33 cellular contexts compared by ENCODE assay signal in the genomic region with DNA sequence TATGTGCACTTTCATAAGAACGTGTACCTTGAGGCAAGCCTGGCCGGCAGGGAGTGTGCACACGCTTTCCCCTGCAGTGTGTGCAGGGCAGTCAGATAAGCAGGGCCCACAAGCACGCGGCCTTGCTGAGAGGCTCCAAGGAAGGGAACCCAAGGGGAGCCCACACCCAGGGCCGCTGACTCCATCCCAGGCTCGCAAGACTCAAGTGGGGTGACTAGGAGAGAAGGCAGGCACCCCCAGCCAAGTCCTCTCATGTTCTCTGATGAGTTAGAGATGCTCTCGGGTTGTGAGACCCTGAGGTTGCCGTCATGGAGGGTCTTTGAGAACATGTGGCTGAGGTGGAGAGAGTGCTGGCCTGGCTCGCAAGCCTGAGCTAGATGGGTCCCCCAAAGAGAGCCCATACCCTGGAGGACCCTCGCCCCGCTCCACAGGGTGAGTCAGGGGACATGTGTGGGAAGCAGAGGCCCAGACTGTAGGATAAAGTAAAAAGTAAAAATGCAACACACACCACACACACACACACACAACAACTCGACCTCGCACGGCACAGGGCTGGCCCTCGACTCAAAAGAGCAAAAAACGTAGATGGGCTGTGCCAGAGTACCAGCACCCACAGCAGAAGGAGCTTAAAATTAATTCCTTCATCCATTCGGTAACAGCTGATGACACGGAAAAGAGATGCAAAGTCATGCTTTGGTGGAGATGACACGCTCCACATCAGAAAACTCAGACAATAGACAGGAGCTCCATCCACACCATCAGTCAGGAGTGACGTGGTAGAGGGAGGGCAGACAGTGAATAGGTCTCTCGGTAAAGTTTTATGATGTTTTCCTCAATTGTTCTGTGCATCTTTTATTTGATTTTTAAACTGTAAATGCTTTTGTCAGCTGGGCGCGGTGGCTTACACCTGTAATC. TPM values are rescaled to one million over a fixed set of nuclear protein-coding genes. Genes with fewer than 3 reads are reported as not detected.
A peak's percentile ranks its signal among the peaks of the same experiment; 100 is the strongest.
DNase-seq lines count a peak whose midpoint lies in the region; ATAC-seq and TF ChIP-seq lines count a peak whose summit lies in the region.
"Had no signal": no experiment of that assay in that cellular context is flagged by ENCODE, and none has a peak within 500 bp of the region (broad histone marks: within the 10 kb centered on the region; RNA-seq: fewer than 3 reads in every experiment).

No MANE protein-coding gene starts in this region.

- POLR2A ChIA-PET in activated CD8-positive, alpha-beta T cell treated with anti-CD3 and anti-CD28 coated beads for 36 hours (lab: Charles Lee): interaction anchor here (0.7 kb wide), 1 partner anchor 310 kb away, joined by 4 read pairs; no protein-coding TSS in a partner anchor

- intact Hi-C loops in spleen (cut with DNase I; ENCODE audit: low total_unique reads): no loop called here
- intact Hi-C loops in activated CD8-positive, alpha-beta T cell treated with anti-CD3 and anti-CD28 coated beads for 36 hours (cut with micrococcal nuclease): no loop called here

- peaks cover 6% of the 10 kb centered on the region for H3K36me3 Mint-ChIP-seq in mesothelial cell of epicardium
- H3K36me3 Mint-ChIP-seq in activated CD8-positive, alpha-beta T cell treated with anti-CD3 and anti-CD28 coated beads for 36 hours (ENCODE audit: low read depth): no peaks in the 10 kb centered on the region
- H3K36me3 Mint-ChIP-seq: activated naive CD4-positive, alpha-beta T cell treated with anti-CD3 and anti-CD28 coated beads, Interleukin-2, amount 50 U/mL, for 24 hours had no signal

- WGBS in spleen, 5 donors: 82 to 86% (median 84%) methylated on average over 23 to 24 of the region's 24 CpGs

- H3K27ac ChIP-seq in spleen: no peak overlapping the region
- H3K27ac ChIP-seq: KMS-11, left lung, PC-9, thoracic aorta, uterus had no signal

- peaks cover 20% of the 10 kb centered on the region for H3K9me3 Mint-ChIP-seq in mesothelial cell of epicardium
- H3K9me3 Mint-ChIP-seq in activated CD8-positive, alpha-beta T cell treated with anti-CD3 and anti-CD28 coated beads for 36 hours: no peaks in the 10 kb centered on the region
- H3K9me3 Mint-ChIP-seq: activated naive CD4-positive, alpha-beta T cell treated with anti-CD3 and anti-CD28 coated beads, Interleukin-2, amount 50 U/mL, for 24 hours; activated T-helper 17 cell treated with anti-CD3 and anti-CD28 coated beads, Interleukin-2, amount 50 U/mL, for 72 hours; stimulated activated naive CD8-positive, alpha-beta T cell treated with anti-CD3 and anti-CD28 coated beads, Interleukin-15, amount 100 ng/mL, for 72 hours had no signal

- TF ChIP-seq CTCF in mesothelial cell of epicardium (IDR thresholded peaks at IDR 0.05; ENCODE audit: unreplicated experiment) (no peak), spleen (IDR thresholded peaks at IDR 0.05 in 8 of 11, conservative IDR thresholded peaks at IDR 0.05 in 3 of 11) (no peak)
- TF ChIP-seq CTCF in activated CD8-positive, alpha-beta T cell treated with anti-CD3 and anti-CD28 coated beads for 36 hours (IDR thresholded peaks at IDR 0.05): no peak

- H3K9me3 ChIP-seq in spleen: no peaks in the 10 kb centered on the region
- H3K9me3 ChIP-seq: thoracic aorta, uterus had no signal

- no peak for TF ChIP-seq POLR2A in spleen (IDR thresholded peaks at IDR 0.05)

- no peak overlapping the region for H3K4me3 Mint-ChIP-seq in mesothelial cell of epicardium
- H3K4me3 Mint-ChIP-seq in activated CD8-positive, alpha-beta T cell treated with anti-CD3 and anti-CD28 coated beads for 36 hours: no peak overlapping the region
- H3K4me3 Mint-ChIP-seq: activated naive CD4-positive, alpha-beta T cell treated with anti-CD3 and anti-CD28 coated beads, Interleukin-2, amount 50 U/mL, for 24 hours; activated T-helper 17 cell treated with anti-CD3 and anti-CD28 coated beads, Interleukin-2, amount 50 U/mL, for 72 hours; B cell; H9; memory B cell; stimulated activated naive CD8-positive, alpha-beta T cell treated with anti-CD3 and anti-CD28 coated beads, Interleukin-15, amount 100 ng/mL, for 72 hours had no signal

- H3K27me3 ChIP-seq in spleen (replicated peaks in 1 of 7): peaks cover 0 to 86% (median 13%) of the 10 kb centered on the region in 7 donors
- H3K27me3 ChIP-seq: MG63 had no signal

- peak overlapping the region; percentile 70 for H3K27ac Mint-ChIP-seq in mesothelial cell of epicardium
- no peak overlapping the region for H3K27ac Mint-ChIP-seq in activated CD8-positive, alpha-beta T cell treated with anti-CD3 and anti-CD28 coated beads for 36 hours
- H3K27ac Mint-ChIP-seq: activated naive CD4-positive, alpha-beta T cell treated with anti-CD3 and anti-CD28 coated beads, Interleukin-2, amount 50 U/mL, for 24 hours; activated T-helper 17 cell treated with anti-CD3 and anti-CD28 coated beads, Interleukin-2, amount 50 U/mL, for 72 hours; H9; memory B cell; stimulated activated naive CD8-positive, alpha-beta T cell treated with anti-CD3 and anti-CD28 coated beads, Interleukin-15, amount 100 ng/mL, for 72 hours had no signal

- no peaks in the 10 kb centered on the region for H3K36me3 ChIP-seq in spleen
- H3K36me3 ChIP-seq: left lung, MG63, thoracic aorta, uterus had no signal

- H3K27me3 Mint-ChIP-seq in mesothelial cell of epicardium (ENCODE audit: low read depth): peaks cover 3% of the 10 kb centered on the region
- peaks cover 47% of the 10 kb centered on the region for H3K27me3 Mint-ChIP-seq in activated CD8-positive, alpha-beta T cell treated with anti-CD3 and anti-CD28 coated beads for 36 hours

- CTCF ChIA-PET in activated CD8-positive, alpha-beta T cell treated with anti-CD3 and anti-CD28 coated beads for 36 hours (lab: Charles Lee): interaction anchor here (0.9 kb wide), 1 partner anchor 16 kb away, joined by 3 read pairs; no protein-coding TSS in a partner anchor

- DNase-seq in activated effector memory CD4-positive, alpha-beta T cell treated with anti-CD3 and anti-CD28 coated beads, Interleukin-2, amount 50 U/mL, for 16 hours: peak; percentile 55
- no peak for DNase-seq in activated effector memory CD4-positive, alpha-beta T cell treated with Interleukin-2 at 50 U/mL for 16 hours
- peak; percentile 15 for DNase-seq in amniotic epithelial cell (ENCODE audit: low read depth)
- peak in 1 of 2 experiments; percentile 31 for DNase-seq in mesothelial cell of epicardium (ENCODE audit: low spot score in 2 of 2, unreplicated experiment in 2 of 2)
- DNase-seq in spleen: peak; percentile 59
- no peak for DNase-seq in pons (ENCODE audit: low spot score)
- DNase-seq in stimulated activated naive CD4-positive, alpha-beta T cell (lab: John Stamatoyannopoulos, UW): no peak
- no peak for DNase-seq in activated CD8-positive, alpha-beta T cell treated with anti-CD3 and anti-CD28 coated beads for 36 hours
- DNase-seq: ACHN; activated CD4-positive, alpha-beta T cell treated with anti-CD3 and anti-CD28 coated beads, Interleukin-2, amount 50 U/mL, for 48 hours; amygdala; DMS79; H9; left lung; MG63; NCI-H1105; NCI-H1930; NCI-H526; PC-9; Right ventricle myocardium superior; stimulated activated CD4-positive, alpha-beta T cell treated with anti-CD3 and anti-CD28 coated beads, Interleukin-2, amount 100 ng/mL, for 24 hours; stimulated activated CD8-positive, alpha-beta memory T cell treated with anti-CD3 and anti-CD28 coated beads, Interleukin-4, amount 100 ng/mL, for 48 hours; stimulated activated naive CD8-positive, alpha-beta T cell treated with anti-CD3 and anti-CD28 coated beads, Interleukin-15, amount 100 ng/mL, for 72 hours; T-helper 2 cell; uterus had no signal

- ATAC-seq in activated CD8-positive, alpha-beta T cell treated with anti-CD3 and anti-CD28 coated beads for 36 hours: no peak
- ATAC-seq: activated CD4-positive, CD25-positive, alpha-beta regulatory T cell treated with anti-CD3 and anti-CD28 coated beads, Interleukin-2, amount 50 U/mL, for 24 hours; activated T-helper 17 cell treated with anti-CD3 and anti-CD28 coated beads, Interleukin-2, amount 50 U/mL, for 72 hours; left lung; stimulated activated naive CD8-positive, alpha-beta T cell treated with anti-CD3 and anti-CD28 coated beads, Interleukin-15, amount 100 ng/mL, for 72 hours had no signal

- H3K4me3 ChIP-seq in spleen: no peak overlapping the region
- H3K4me3 ChIP-seq: left lung, MG63, PC-9, thoracic aorta, uterus had no signal

- peaks cover 41% of the 10 kb centered on the region for H3K4me1 Mint-ChIP-seq in mesothelial cell of epicardium
- H3K4me1 Mint-ChIP-seq in activated CD8-positive, alpha-beta T cell treated with anti-CD3 and anti-CD28 coated beads for 36 hours (ENCODE audit: low read depth): peaks cover 28% of the 10 kb centered on the region
- H3K4me1 Mint-ChIP-seq: B cell had no signal

- H3K4me1 ChIP-seq in spleen: peaks cover 0 to 26% (median 14%) of the 10 kb centered on the region in 6 donors

RNA-seq across cellular contexts. Expression of a gene that starts 54.8 kb away (rescaled TPM):
- total RNA-seq in mesothelial cell of epicardium (52.8 to 65.1 TPM (median 63.4 TPM) in 3 replicates), spleen (10 to 100 TPM in 6 of 7 donors, 1 to 10 TPM in 1; 1.4 to 52.3 (median 17.9) TPM)
- 10 to 100 TPM in 1 of 3 donors, 1 to 10 TPM in 2; 5.9 to 16.4 (median 7.0) TPM for polyA plus RNA-seq in spleen
- 1 to 10 TPM; 1.5 to 2.3 TPM for total RNA-seq in activated CD8-positive, alpha-beta T cell treated with anti-CD3 and anti-CD28 coated beads for 36 hours
- total RNA-seq: endothelial cell of umbilical vein had no signal

Comparison
In these comparisons a context has a peak if more than half of its experiments do, and no peak if none do; other contexts are left out.
1. DNase-seq: peak in activated effector memory CD4-positive, alpha-beta T cell treated with anti-CD3 and anti-CD28 coated beads, Interleukin-2, amount 50 U/mL, for 16 hours (single experiment), amniotic epithelial cell (single experiment) and spleen (single experiment); none in activated effector memory CD4-positive, alpha-beta T cell treated with Interleukin-2 at 50 U/mL for 16 hours (single experiment), pons (single experiment), stimulated activated naive CD4-positive, alpha-beta T cell (0 of 6) and activated CD8-positive, alpha-beta T cell treated with anti-CD3 and anti-CD28 coated beads for 36 hours (single experiment).